ENCODE assay signal across 1 cellular context in genomic region chr9:14561929-14562386, GRCh38.
TF ChIP-seq lines count a peak whose summit lies in the region.

No MANE protein-coding gene starts in this region.

TF ChIP-seq in GM23338, 12 proteins besides CTCF, POLR2A, EP300 and RAD21 (continued from another document):
- TF ChIP-seq, protein P1, sequence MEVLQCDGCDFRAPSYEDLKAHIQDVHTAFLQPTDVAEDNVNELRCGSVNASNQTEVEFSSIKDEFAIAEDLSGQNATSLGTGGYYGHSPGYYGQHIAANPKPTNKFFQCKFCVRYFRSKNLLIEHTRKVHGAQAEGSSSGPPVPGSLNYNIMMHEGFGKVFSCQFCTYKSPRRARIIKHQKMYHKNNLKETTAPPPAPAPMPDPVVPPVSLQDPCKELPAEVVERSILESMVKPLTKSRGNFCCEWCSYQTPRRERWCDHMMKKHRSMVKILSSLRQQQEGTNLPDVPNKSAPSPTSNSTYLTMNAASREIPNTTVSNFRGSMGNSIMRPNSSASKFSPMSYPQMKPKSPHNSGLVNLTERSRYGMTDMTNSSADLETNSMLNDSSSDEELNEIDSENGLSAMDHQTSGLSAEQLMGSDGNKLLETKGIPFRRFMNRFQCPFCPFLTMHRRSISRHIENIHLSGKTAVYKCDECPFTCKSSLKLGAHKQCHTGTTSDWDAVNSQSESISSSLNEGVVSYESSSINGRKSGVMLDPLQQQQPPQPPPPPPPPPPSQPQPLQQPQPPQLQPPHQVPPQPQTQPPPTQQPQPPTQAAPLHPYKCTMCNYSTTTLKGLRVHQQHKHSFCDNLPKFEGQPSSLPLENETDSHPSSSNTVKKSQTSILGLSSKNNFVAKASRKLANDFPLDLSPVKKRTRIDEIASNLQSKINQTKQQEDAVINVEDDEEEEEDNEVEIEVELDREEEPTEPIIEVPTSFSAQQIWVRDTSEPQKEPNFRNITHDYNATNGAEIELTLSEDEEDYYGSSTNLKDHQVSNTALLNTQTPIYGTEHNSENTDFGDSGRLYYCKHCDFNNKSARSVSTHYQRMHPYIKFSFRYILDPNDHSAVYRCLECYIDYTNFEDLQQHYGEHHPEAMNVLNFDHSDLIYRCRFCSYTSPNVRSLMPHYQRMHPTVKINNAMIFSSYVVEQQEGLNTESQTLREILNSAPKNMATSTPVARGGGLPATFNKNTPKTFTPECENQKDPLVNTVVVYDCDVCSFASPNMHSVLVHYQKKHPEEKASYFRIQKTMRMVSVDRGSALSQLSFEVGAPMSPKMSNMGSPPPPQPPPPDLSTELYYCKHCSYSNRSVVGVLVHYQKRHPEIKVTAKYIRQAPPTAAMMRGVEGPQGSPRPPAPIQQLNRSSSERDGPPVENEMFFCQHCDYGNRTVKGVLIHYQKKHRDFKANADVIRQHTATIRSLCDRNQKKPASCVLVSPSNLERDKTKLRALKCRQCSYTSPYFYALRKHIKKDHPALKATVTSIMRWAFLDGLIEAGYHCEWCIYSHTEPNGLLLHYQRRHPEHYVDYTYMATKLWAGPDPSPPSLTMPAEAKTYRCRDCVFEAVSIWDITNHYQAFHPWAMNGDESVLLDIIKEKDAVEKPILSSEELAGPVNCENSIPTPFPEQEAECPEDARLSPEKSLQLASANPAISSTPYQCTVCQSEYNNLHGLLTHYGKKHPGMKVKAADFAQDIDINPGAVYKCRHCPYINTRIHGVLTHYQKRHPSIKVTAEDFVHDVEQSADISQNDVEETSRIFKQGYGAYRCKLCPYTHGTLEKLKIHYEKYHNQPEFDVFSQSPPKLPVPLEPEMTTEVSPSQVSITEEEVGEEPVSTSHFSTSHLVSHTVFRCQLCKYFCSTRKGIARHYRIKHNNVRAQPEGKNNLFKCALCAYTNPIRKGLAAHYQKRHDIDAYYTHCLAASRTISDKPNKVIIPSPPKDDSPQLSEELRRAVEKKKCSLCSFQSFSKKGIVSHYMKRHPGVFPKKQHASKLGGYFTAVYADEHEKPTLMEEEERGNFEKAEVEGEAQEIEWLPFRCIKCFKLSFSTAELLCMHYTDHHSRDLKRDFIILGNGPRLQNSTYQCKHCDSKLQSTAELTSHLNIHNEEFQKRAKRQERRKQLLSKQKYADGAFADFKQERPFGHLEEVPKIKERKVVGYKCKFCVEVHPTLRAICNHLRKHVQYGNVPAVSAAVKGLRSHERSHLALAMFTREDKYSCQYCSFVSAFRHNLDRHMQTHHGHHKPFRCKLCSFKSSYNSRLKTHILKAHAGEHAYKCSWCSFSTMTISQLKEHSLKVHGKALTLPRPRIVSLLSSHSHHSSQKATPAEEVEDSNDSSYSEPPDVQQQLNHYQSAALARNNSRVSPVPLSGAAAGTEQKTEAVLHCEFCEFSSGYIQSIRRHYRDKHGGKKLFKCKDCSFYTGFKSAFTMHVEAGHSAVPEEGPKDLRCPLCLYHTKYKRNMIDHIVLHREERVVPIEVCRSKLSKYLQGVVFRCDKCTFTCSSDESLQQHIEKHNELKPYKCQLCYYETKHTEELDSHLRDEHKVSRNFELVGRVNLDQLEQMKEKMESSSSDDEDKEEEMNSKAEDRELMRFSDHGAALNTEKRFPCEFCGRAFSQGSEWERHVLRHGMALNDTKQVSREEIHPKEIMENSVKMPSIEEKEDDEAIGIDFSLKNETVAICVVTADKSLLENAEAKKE (CRISPR knock-in tag; IDR thresholded peaks at IDR 0.05): no peak
- TF ChIP-seq EZH2phosphoT487 (IDR thresholded peaks at IDR 0.05; ENCODE audit: unreplicated experiment): no peak
- no peak for TF ChIP-seq POLR2AphosphoS5 (IDR thresholded peaks at IDR 0.05; ENCODE audit: low read depth)
- TF ChIP-seq NANOG (IDR thresholded peaks at IDR 0.05; ENCODE audit: borderline replicate concordance): no peak
- TF ChIP-seq, protein P2, sequence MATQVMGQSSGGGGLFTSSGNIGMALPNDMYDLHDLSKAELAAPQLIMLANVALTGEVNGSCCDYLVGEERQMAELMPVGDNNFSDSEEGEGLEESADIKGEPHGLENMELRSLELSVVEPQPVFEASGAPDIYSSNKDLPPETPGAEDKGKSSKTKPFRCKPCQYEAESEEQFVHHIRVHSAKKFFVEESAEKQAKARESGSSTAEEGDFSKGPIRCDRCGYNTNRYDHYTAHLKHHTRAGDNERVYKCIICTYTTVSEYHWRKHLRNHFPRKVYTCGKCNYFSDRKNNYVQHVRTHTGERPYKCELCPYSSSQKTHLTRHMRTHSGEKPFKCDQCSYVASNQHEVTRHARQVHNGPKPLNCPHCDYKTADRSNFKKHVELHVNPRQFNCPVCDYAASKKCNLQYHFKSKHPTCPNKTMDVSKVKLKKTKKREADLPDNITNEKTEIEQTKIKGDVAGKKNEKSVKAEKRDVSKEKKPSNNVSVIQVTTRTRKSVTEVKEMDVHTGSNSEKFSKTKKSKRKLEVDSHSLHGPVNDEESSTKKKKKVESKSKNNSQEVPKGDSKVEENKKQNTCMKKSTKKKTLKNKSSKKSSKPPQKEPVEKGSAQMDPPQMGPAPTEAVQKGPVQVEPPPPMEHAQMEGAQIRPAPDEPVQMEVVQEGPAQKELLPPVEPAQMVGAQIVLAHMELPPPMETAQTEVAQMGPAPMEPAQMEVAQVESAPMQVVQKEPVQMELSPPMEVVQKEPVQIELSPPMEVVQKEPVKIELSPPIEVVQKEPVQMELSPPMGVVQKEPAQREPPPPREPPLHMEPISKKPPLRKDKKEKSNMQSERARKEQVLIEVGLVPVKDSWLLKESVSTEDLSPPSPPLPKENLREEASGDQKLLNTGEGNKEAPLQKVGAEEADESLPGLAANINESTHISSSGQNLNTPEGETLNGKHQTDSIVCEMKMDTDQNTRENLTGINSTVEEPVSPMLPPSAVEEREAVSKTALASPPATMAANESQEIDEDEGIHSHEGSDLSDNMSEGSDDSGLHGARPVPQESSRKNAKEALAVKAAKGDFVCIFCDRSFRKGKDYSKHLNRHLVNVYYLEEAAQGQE (IDR thresholded peaks at IDR 0.05; ENCODE audit: unreplicated experiment): no peak
- TF ChIP-seq JUNB (IDR thresholded peaks at IDR 0.05; ENCODE audit: unreplicated experiment): no peak
- no peak for TF ChIP-seq EZH2 (IDR thresholded peaks at IDR 0.05; ENCODE audit: low read depth, unreplicated experiment)
